ENCODE assay signal across 23 cellular contexts in genomic region chr12:62346817-62347216, GRCh38.
"Had no signal": no experiment of that assay in that cellular context is flagged by ENCODE, and none has a peak within 500 bp of the region (broad histone marks: within the 10 kb centered on the region; RNA-seq: fewer than 3 reads in every experiment).

No MANE protein-coding gene starts in this region.

- DNase-seq: activated CD4-positive, alpha-beta memory T cell treated with anti-CD3 and anti-CD28 coated beads, Interleukin-2, amount 10 ng/mL, durations not matched to agents 7 days and 5 days; activated CD4-positive, alpha-beta T cell treated with anti-CD3 and anti-CD28 coated beads for 4 hours; activated effector memory CD4-positive, alpha-beta T cell treated with Interleukin-2 at 50 U/mL for 16 hours; activated naive CD4-positive, alpha-beta T cell treated with anti-CD3 and anti-CD28 coated beads for 36 hours; aorta; brain microvascular endothelial cell; caudate nucleus; effector memory CD4-positive, alpha-beta T cell; foreskin melanocyte; kidney; lower lobe of right lung; naive thymus-derived CD4-positive, alpha-beta T cell; posterior cingulate gyrus; sigmoid colon; stimulated activated CD4-positive, alpha-beta T cell treated with anti-CD3 and anti-CD28 coated beads, Interleukin-15, amount 100 ng/mL, for 24 hours; stimulated activated naive CD4-positive, alpha-beta T cell; T-cell; upper lobe of left lung had no signal

- H3K27ac Mint-ChIP-seq: activated CD4-positive, alpha-beta memory T cell treated with anti-CD3 and anti-CD28 coated beads, Interleukin-2, amount 10 ng/mL, durations not matched to agents 7 days and 5 days; activated naive CD4-positive, alpha-beta T cell treated with anti-CD3 and anti-CD28 coated beads for 36 hours; WTC11 had no signal

- H3K4me1 ChIP-seq: lower lobe of right lung, upper lobe of left lung had no signal

- H3K4me1 Mint-ChIP-seq: neural crest cell, WTC11 had no signal

- H3K4me3 Mint-ChIP-seq: activated CD4-positive, alpha-beta memory T cell treated with anti-CD3 and anti-CD28 coated beads, Interleukin-2, amount 10 ng/mL, durations not matched to agents 7 days and 5 days; activated naive CD4-positive, alpha-beta T cell treated with anti-CD3 and anti-CD28 coated beads for 36 hours; neural crest cell; T-cell; WTC11 had no signal

- H3K9me3 ChIP-seq: lower lobe of right lung, sigmoid colon, upper lobe of left lung had no signal

- H3K4me2 ChIP-seq: smooth muscle cell had no signal

- H3K27me3 ChIP-seq: brain microvascular endothelial cell, sigmoid colon, upper lobe of left lung had no signal

- H3K4me3 ChIP-seq: lower lobe of right lung, sigmoid colon, smooth muscle cell, upper lobe of left lung had no signal

- H3K27ac ChIP-seq: lower lobe of right lung, sigmoid colon, upper lobe of left lung had no signal

- H3K27me3 Mint-ChIP-seq: activated CD4-positive, alpha-beta memory T cell treated with anti-CD3 and anti-CD28 coated beads, Interleukin-2, amount 10 ng/mL, durations not matched to agents 7 days and 5 days; naive thymus-derived CD4-positive, alpha-beta T cell; T-cell had no signal

- ATAC-seq: left lobe of liver; lower lobe of right lung; naive thymus-derived CD4-positive, alpha-beta T cell; SK-N-SH treated with all-trans-retinoic acid at 6 μM for 48 hours; T-cell; WTC11 had no signal
